15 cellular contexts compared by ENCODE assay signal in genomic region chr14:77145975-77146740, GRCh38. TPM values are rescaled to one million over a fixed set of nuclear protein-coding genes. Genes with fewer than 3 reads are reported as not detected.
"Had no signal": no experiment of that assay in that cellular context is flagged by ENCODE, and none has a peak within 500 bp of the region (broad histone marks: within the 10 kb centered on the region; RNA-seq: fewer than 3 reads in every experiment).

No MANE protein-coding gene starts in this region.

- H3K27ac ChIP-seq: esophagus muscularis mucosa, thyroid gland, uterus, WERI-Rb-1 had no signal

- H3K4me3 ChIP-seq: dorsolateral prefrontal cortex, esophagus muscularis mucosa, thyroid gland, uterus had no signal

- FAIRE-seq: endometrium, kidney had no signal

- H3K9me3 ChIP-seq: esophagus muscularis mucosa, thyroid gland, uterus had no signal

- H3K36me3 ChIP-seq: esophagus muscularis mucosa, thyroid gland, uterus, WERI-Rb-1 had no signal

- ATAC-seq: activated CD8-positive, alpha-beta T cell treated with anti-CD3 and anti-CD28 coated beads, Interleukin-2, amount 10 ng/mL, durations not matched to agents 7 days and 5 days; activated naive CD4-positive, alpha-beta T cell treated with anti-CD3 and anti-CD28 coated beads, Interleukin-2, amount 50 U/mL, for 72 hours had no signal

- H3K4me1 ChIP-seq: uterus had no signal

- DNase-seq: activated CD4-positive, alpha-beta T cell treated with anti-CD3 and anti-CD28 coated beads for 4 hours; activated CD8-positive, alpha-beta T cell treated with anti-CD3 and anti-CD28 coated beads, Interleukin-2, amount 10 ng/mL, durations not matched to agents 7 days and 5 days; amniotic stem cell; dorsolateral prefrontal cortex; kidney; mesendoderm; retina; T-helper 1 cell; thyroid gland; uterus; WERI-Rb-1 had no signal

RNA-seq across cellular contexts. Expression of gene ZDHHC22, which starts 4.6 kb away (rescaled TPM):
- polyA plus RNA-seq: liver had no signal
